24 cellular contexts compared by ENCODE assay signal in the genomic region with DNA sequence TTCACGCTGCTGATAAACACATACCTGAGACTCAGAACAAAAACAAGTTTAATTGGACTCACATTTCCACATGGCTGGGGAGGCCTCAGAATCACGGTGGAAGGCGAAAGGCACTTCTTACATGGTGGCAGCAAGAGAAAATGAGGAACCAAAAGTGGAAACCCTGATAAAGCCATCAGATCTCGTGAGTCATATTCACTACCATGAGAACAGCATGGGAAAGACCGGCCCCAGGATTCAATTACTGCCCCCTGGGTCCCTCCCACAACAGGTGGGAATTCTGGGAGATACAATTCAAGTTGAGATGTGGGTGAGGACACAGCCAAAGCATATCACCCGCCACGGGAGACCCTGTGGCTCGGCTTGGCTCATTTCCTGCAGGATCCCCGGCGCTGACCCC. TPM values are rescaled to one million over a fixed set of nuclear protein-coding genes. Genes with fewer than 3 reads are reported as not detected.
"Had no signal": no experiment of that assay in that cellular context is flagged by ENCODE, and none has a peak within 500 bp of the region (broad histone marks: within the 10 kb centered on the region; RNA-seq: fewer than 3 reads in every experiment).

No MANE protein-coding gene starts in this region.

- H2AFZ ChIP-seq: parathyroid adenoma had no signal

- FAIRE-seq: astrocyte had no signal

- H3K9me3 Mint-ChIP-seq: activated T-cell treated with anti-CD3 and anti-CD28 coated beads, Interleukin-2, amount 50 U/mL, for 72 hours; natural killer cell had no signal

- H3K79me2 ChIP-seq: parathyroid adenoma had no signal

- H3K9me3 ChIP-seq: adrenal gland, breast epithelium, esophagus squamous epithelium, tibial artery had no signal

- H3K9ac ChIP-seq: parathyroid adenoma had no signal

- H3K27ac ChIP-seq: adrenal gland, breast epithelium, coronary artery, esophagus squamous epithelium, parathyroid adenoma, tibial artery, WERI-Rb-1 had no signal

- H3K4me3 ChIP-seq: adrenal gland, breast epithelium, coronary artery, esophagus squamous epithelium, tibial artery had no signal

- H3K27ac Mint-ChIP-seq: activated naive CD4-positive, alpha-beta T cell treated with anti-CD3 and anti-CD28 coated beads, Interleukin-2, amount 50 U/mL, for 72 hours; activated T-cell treated with anti-CD3 and anti-CD28 coated beads, Interleukin-2, amount 50 U/mL, for 72 hours had no signal

- H3K4me3 Mint-ChIP-seq: activated T-cell treated with anti-CD3 and anti-CD28 coated beads, Interleukin-2, amount 50 U/mL, for 72 hours; natural killer cell had no signal

- H3K4me1 ChIP-seq: parathyroid adenoma had no signal

- DNase-seq: activated CD4-positive, alpha-beta T cell treated with anti-CD3 and anti-CD28 coated beads for 1 hour; activated CD4-positive, alpha-beta T cell treated with anti-CD3 and anti-CD28 coated beads, Interleukin-2, amount 50 U/mL, for 4 hours; activated effector memory CD4-positive, alpha-beta T cell treated with anti-CD3 and anti-CD28 coated beads, Interleukin-2, amount 50 U/mL, for 16 hours; activated T-cell treated with anti-CD3 and anti-CD28 coated beads, Interleukin-2, amount 50 U/mL, for 72 hours; adrenal gland; effector CD4-positive, alpha-beta T cell; esophagus squamous epithelium; mesendoderm; natural killer cell; stimulated activated CD4-positive, alpha-beta T cell treated with anti-CD3 and anti-CD28 coated beads, Interleukin-12 subunit alpha, Interleukin-12 subunit beta, amount 100 ng/mL, for 4 hours; stimulated activated CD4-positive, alpha-beta T cell treated with anti-CD3 and anti-CD28 coated beads, Interleukin-1b, Interleukin-23, amount 100 ng/mL, for 48 hours; stimulated activated naive CD8-positive, alpha-beta T cell treated with anti-CD3 and anti-CD28 coated beads, Interleukin-15, Interleukin-2, amounts not matched to agents 100 U/mL and 50 U/mL, for 24 hours; substantia nigra; T1000; tibial artery; WERI-Rb-1 had no signal

- H3K36me3 ChIP-seq: adrenal gland, breast epithelium, esophagus squamous epithelium, WERI-Rb-1 had no signal

- H3K27me3 ChIP-seq: adrenal gland, breast epithelium, tibial artery had no signal

- ATAC-seq: activated naive CD4-positive, alpha-beta T cell treated with anti-CD3 and anti-CD28 coated beads, Interleukin-2, amount 50 U/mL, for 72 hours; activated T-cell treated with anti-CD3 and anti-CD28 coated beads, Interleukin-2, amount 50 U/mL, for 72 hours; natural killer cell; stimulated activated naive CD8-positive, alpha-beta T cell treated with anti-CD3 and anti-CD28 coated beads, Interleukin-15, Interleukin-2, amounts not matched to agents 100 U/mL and 50 U/mL, for 24 hours had no signal

- H3K36me3 Mint-ChIP-seq: natural killer cell had no signal

RNA-seq across cellular contexts. Expression of a gene that starts 38.4 kb away (rescaled TPM):
- total RNA-seq: activated CD8-positive, alpha-beta memory T cell treated with anti-CD3 and anti-CD28 coated beads for 36 hours; activated naive CD4-positive, alpha-beta T cell treated with anti-CD3 and anti-CD28 coated beads, Interleukin-2, amount 50 U/mL, for 72 hours; activated T-cell treated with anti-CD3 and anti-CD28 coated beads, Interleukin-2, amount 50 U/mL, for 72 hours; esophagus squamous epithelium; lower leg skin; natural killer cell had no signal
- polyA plus RNA-seq: urinary bladder had no signal
